8 cellular contexts compared by ENCODE assay signal in the genomic region with DNA sequence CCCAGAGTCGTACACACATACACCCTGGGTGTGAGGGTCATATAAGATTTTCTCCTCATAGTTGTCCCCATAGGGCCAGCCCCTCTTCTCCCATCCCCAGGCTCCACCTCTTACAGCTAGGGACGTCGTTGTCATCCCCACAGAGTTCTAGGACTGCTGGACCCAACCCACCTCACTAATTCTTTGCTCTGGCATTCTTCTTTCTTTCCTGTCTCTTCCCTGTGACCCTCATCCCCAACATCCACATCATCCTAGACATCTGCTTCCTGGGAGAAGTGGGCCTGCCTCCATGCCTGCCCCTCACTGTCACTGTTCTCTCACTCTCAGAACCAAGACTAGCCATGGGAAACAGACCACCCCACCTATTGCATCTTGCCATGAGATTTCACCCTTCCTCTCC. TPM values are rescaled to one million over a fixed set of nuclear protein-coding genes. Genes with fewer than 3 reads are reported as not detected.
DNase-seq lines count a peak whose midpoint lies in the region; ATAC-seq, FAIRE-seq and TF ChIP-seq lines count a peak whose summit lies in the region.

No MANE protein-coding gene starts in this region.

- no peaks in the 10 kb centered on the region for H3K27me3 ChIP-seq in adipocyte (replicated peaks; ENCODE audit: control insufficient read depth, insufficient read depth, low read length)
- H3K27me3 ChIP-seq in HepG2 (ENCODE audit: control insufficient read depth in 1 of 2, insufficient read depth in 2 of 2, low read length in 2 of 2), result no peaks in the 10 kb centered on the region; a peak in 1 of 5 replicates

- peak overlapping the region; percentile 90 for H3K4me3 Mint-ChIP-seq in T-helper 2 cell treated with Interferon-gamma antibody and Interleukin-4, amounts not matched to agents 5 μg/mL and 100 μg/mL, for 36 hours

- H3K27ac ChIP-seq in HepG2 (ENCODE audit: extremely low read length, insufficient read depth, low read length), result peak overlapping the region; percentile 72
- peak overlapping the region; percentile 52 for H3K27ac ChIP-seq in temporal lobe (ENCODE audit: low read depth, low read length)

- H3K4me3 ChIP-seq in adipocyte (ENCODE audit: low read length) (peak overlapping the region; percentile 99), HepG2 (replicated peaks in 1 of 3; ENCODE audit: insufficient read depth in 1 of 3, low read depth in 2 of 3, low read length in 3 of 3) (peak overlapping the region; percentile 80 to 99 (median 93))

- WGBS in HepG2 (ENCODE audit: low lambda C conversion rate), result 5% methylated on average over 3 of the region's 3 CpGs

- no peak overlapping the region for H2AFZ ChIP-seq in HepG2 (ENCODE audit: low read length)

- no peak for FAIRE-seq in HepG2 (lab: Jason Lieb, UNC)

- no TSS peak for BruUV-seq in HepG2 (replicated peaks; lab: Mats Ljungman, UMichigan)

- H3K9ac ChIP-seq in adipocyte (ENCODE audit: low read length) (peak overlapping the region; percentile 92), HepG2 (ENCODE audit: insufficient read depth, low read depth, low read length) (peak overlapping the region; percentile 95)

- TF ChIP-seq RAD21 in HepG2 (CRISPR knock-in tag; IDR thresholded peaks at IDR 0.05), result no peak

- CTCF ChIA-PET in HepG2 (lab: Yijun Ruan, JAX; ENCODE audit: low intra/inter-chr PET ratio, low total read pairs), result no interaction called here

- intact Hi-C loops in HepG2 (cut with micrococcal nuclease; ENCODE audit: unreplicated experiment), result loop anchor here (2.0 to 10.0 kb wide), 2 partner anchors 67 to 275 kb away; a partner anchor contains a TSS

- peak overlapping the region; percentile 85 for H3K27ac Mint-ChIP-seq in T-helper 2 cell treated with Interferon-gamma antibody and Interleukin-4, amounts not matched to agents 5 μg/mL and 100 μg/mL, for 36 hours

- TF ChIP-seq EP300 in HepG2 (IDR thresholded peaks at IDR 0.05; ENCODE audit: low read depth in 2 of 2, low read length in 2 of 2), result no peak
- TF ChIP-seq EP300 in HepG2 (CRISPR knock-in tag; IDR thresholded peaks at IDR 0.05; ENCODE audit: borderline replicate concordance), result no peak

- POLR2A ChIA-PET in HepG2 (lab: Yijun Ruan, JAX), result interaction anchor here (1.0 to 1.4 kb wide), 2 partner anchors 9 to 13 kb away, joined by 3 read pairs; no protein-coding TSS in a partner anchor

- no peaks in the 10 kb centered on the region for H3K9me3 Mint-ChIP-seq in T-helper 2 cell treated with Interferon-gamma antibody and Interleukin-4, amounts not matched to agents 5 μg/mL and 100 μg/mL, for 36 hours

- H3K27me3 Mint-ChIP-seq in T-helper 2 cell treated with Interferon-gamma antibody and Interleukin-4, amounts not matched to agents 5 μg/mL and 100 μg/mL, for 36 hours (ENCODE audit: low read depth), result no peaks in the 10 kb centered on the region

- H4K20me1 ChIP-seq in HepG2 (ENCODE audit: insufficient read depth, low read length), result peaks cover 28% of the 10 kb centered on the region

- no peak for DNase-seq in T-helper 2 cell treated with Interferon-gamma antibody and Interleukin-4, amounts not matched to agents 5 μg/mL and 100 μg/mL, for 36 hours (ENCODE audit: low spot score)
- DNase-seq in T-helper 2 cell (no peak), adipocyte (ENCODE audit: low read depth) (no peak), HepG2 (ENCODE audit: low spot score) (no peak), LoVo (ENCODE audit: low spot score) (no peak), NCI-H82 (lab: John Stamatoyannopoulos, UW) (no peak)

- H3K4me1 ChIP-seq in adipocyte (ENCODE audit: control insufficient read depth, insufficient read depth, low read length), result peaks cover 59% of the 10 kb centered on the region
- H3K4me1 ChIP-seq in HepG2 (ENCODE audit: insufficient read depth, low read length), result peaks cover 71% of the 10 kb centered on the region

- ATAC-seq in HepG2 (no peak), HG03378 (IDR thresholded peaks at IDR 0.05; ENCODE audit: unreplicated experiment) (no peak)

- H3K4me1 Mint-ChIP-seq in T-helper 2 cell treated with Interferon-gamma antibody and Interleukin-4, amounts not matched to agents 5 μg/mL and 100 μg/mL, for 36 hours (ENCODE audit: low read depth), result peaks cover 53% of the 10 kb centered on the region

- H3K4me2 ChIP-seq in HepG2 (ENCODE audit: low read depth, low read length), result peak overlapping the region; percentile 98

- peaks cover 55% of the 10 kb centered on the region for H3K79me2 ChIP-seq in HepG2 (ENCODE audit: insufficient read depth, low read length)

- TF ChIP-seq CTCF in HepG2 (CRISPR knock-in tag; IDR thresholded peaks at IDR 0.05), result no peak

- no peaks in the 10 kb centered on the region for H3K9me3 ChIP-seq in adipocyte (ENCODE audit: control insufficient read depth, low read length)
- no peaks in the 10 kb centered on the region for H3K9me3 ChIP-seq in HepG2 (ENCODE audit: low read length)

- H3K36me3 Mint-ChIP-seq in T-helper 2 cell treated with Interferon-gamma antibody and Interleukin-4, amounts not matched to agents 5 μg/mL and 100 μg/mL, for 36 hours (ENCODE audit: low read depth), result peaks cover 30% of the 10 kb centered on the region

- peaks cover 4% of the 10 kb centered on the region for H3K36me3 ChIP-seq in adipocyte (ENCODE audit: control insufficient read depth, insufficient read depth, low read length, severe bottlenecking)
- peaks cover 3 to 25% of the 10 kb centered on the region in 2 experiments; a peak in 3 of 5 replicates for H3K36me3 ChIP-seq in HepG2 (replicated peaks in 1 of 2; ENCODE audit: control insufficient read depth in 1 of 2, insufficient read depth in 2 of 2, low read length in 2 of 2)

- no peak for TF ChIP-seq POLR2A in HepG2 (IDR thresholded peaks at IDR 0.05; ENCODE audit: insufficient read depth in 1 of 2, low read depth in 2 of 2, low read length in 2 of 2)

- in situ Hi-C loops in HepG2 (cut with HindIII; ENCODE audit: extremely low pct_ligation_motif_present, low pct_unique_long_range_greater_than_20kb), result loop anchor here (5.0 kb wide), 1 partner anchor 68 kb away; no protein-coding TSS in a partner anchor

TF ChIP-seq in HepG2, 621 proteins besides CTCF, POLR2A, EP300 and RAD21 (continues in another document):
- TF ChIP-seq ZNF678 (CRISPR knock-in tag; IDR thresholded peaks at IDR 0.05) (peak; percentile 4; the same call in 1 of the 2 replicates), MED1 (CRISPR knock-in tag; IDR thresholded peaks at IDR 0.05) (0 out of 2 replicates have a peak, but pooled peaks have one; percentile 9), CCAR2 (optimal IDR thresholded peaks at IDR 0.05; ENCODE audit: low read depth, low read length) (no peak)
- TF ChIP-seq, protein P1, sequence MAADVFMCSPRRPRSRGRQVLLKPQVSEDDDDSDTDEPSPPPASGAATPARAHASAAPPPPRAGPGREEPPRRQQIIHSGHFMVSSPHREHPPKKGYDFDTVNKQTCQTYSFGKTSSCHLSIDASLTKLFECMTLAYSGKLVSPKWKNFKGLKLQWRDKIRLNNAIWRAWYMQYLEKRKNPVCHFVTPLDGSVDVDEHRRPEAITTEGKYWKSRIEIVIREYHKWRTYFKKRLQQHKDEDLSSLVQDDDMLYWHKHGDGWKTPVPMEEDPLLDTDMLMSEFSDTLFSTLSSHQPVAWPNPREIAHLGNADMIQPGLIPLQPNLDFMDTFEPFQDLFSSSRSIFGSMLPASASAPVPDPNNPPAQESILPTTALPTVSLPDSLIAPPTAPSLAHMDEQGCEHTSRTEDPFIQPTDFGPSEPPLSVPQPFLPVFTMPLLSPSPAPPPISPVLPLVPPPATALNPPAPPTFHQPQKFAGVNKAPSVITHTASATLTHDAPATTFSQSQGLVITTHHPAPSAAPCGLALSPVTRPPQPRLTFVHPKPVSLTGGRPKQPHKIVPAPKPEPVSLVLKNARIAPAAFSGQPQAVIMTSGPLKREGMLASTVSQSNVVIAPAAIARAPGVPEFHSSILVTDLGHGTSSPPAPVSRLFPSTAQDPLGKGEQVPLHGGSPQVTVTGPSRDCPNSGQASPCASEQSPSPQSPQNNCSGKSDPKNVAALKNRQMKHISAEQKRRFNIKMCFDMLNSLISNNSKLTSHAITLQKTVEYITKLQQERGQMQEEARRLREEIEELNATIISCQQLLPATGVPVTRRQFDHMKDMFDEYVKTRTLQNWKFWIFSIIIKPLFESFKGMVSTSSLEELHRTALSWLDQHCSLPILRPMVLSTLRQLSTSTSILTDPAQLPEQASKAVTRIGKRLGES (CRISPR knock-in tag; IDR thresholded peaks at IDR 0.05; ENCODE audit: borderline replicate concordance), result no peak

RNA-seq across cellular contexts. Expression of a gene that starts 1.1 kb away (rescaled TPM):
- 86.0 and 113 TPM in 2 replicates for total RNA-seq in HepG2 (2016; rRNA removed; fragmentation: Illumina TruSeq; extraction: Trizol)
- total RNA-seq in HepG2 (2016; cell fraction: cytosol; rRNA removed; fragmentation: Illumina TruSeq; extraction: Trizol; ENCODE audit: low read depth), result 19.7 and 25.4 TPM in 2 replicates
- total RNA-seq in HepG2 (2016; cell fraction: insoluble cytoplasmic fraction; rRNA removed; fragmentation: Illumina TruSeq; extraction: Trizol), result 84.7 and 89.7 TPM in 2 replicates
- 45.7 and 47.8 TPM in 2 replicates for total RNA-seq in HepG2 (2016; cell fraction: membrane; rRNA removed; fragmentation: Illumina TruSeq; extraction: Trizol)
- 55.8 and 66.5 TPM in 2 replicates for total RNA-seq in HepG2 (2016; cell fraction: nucleus; rRNA removed; fragmentation: Illumina TruSeq; extraction: Trizol)
- polyA plus RNA-seq in HepG2 (2011; rRNA removed), result 82.5 and 90.6 TPM in 2 replicates
- 129 and 230 TPM in 2 replicates for polyA plus RNA-seq in HepG2 (2011; cell fraction: cytosol; rRNA removed)
- 130 and 163 TPM in 2 replicates for polyA plus RNA-seq in HepG2 (2011; cell fraction: nucleus; rRNA removed)
- polyA plus RNA-seq in HepG2 (2012), result 209 and 270 TPM in 2 replicates
- 182 and 186 TPM in 2 replicates for polyA plus RNA-seq in HepG2 (2016; cell fraction: cytosol; fragmentation: Illumina TruSeq; extraction: Trizol; ENCODE audit: low read depth)
- polyA plus RNA-seq in HepG2 (2016; cell fraction: insoluble cytoplasmic fraction; fragmentation: Illumina TruSeq; extraction: Trizol; ENCODE audit: low read depth), result 230 and 306 TPM in 2 replicates
- polyA plus RNA-seq in HepG2 (2016; cell fraction: membrane; fragmentation: Illumina TruSeq; extraction: Trizol; ENCODE audit: low read depth), result 158 and 165 TPM in 2 replicates
- 135 and 140 TPM in 2 replicates for polyA plus RNA-seq in HepG2 (2016; cell fraction: nucleus; fragmentation: Illumina TruSeq; extraction: Trizol; ENCODE audit: insufficient read depth, low read depth)
- polyA minus RNA-seq in HepG2 (2011; rRNA and poly(A)+ RNA removed; ENCODE audit: low replicate concordance), result 31.0 and 97.3 TPM in 2 replicates
- 90.7 and 92.5 TPM in 2 replicates for polyA minus RNA-seq in HepG2 (2011; cell fraction: cytosol; rRNA and poly(A)+ RNA removed)
- 67.6 and 70.3 TPM in 2 replicates for polyA minus RNA-seq in HepG2 (2011; cell fraction: nucleus; rRNA and poly(A)+ RNA removed)
- 27.0 TPM for total RNA-seq in temporal lobe
